8 cellular contexts compared by ENCODE assay signal in the genomic region with DNA sequence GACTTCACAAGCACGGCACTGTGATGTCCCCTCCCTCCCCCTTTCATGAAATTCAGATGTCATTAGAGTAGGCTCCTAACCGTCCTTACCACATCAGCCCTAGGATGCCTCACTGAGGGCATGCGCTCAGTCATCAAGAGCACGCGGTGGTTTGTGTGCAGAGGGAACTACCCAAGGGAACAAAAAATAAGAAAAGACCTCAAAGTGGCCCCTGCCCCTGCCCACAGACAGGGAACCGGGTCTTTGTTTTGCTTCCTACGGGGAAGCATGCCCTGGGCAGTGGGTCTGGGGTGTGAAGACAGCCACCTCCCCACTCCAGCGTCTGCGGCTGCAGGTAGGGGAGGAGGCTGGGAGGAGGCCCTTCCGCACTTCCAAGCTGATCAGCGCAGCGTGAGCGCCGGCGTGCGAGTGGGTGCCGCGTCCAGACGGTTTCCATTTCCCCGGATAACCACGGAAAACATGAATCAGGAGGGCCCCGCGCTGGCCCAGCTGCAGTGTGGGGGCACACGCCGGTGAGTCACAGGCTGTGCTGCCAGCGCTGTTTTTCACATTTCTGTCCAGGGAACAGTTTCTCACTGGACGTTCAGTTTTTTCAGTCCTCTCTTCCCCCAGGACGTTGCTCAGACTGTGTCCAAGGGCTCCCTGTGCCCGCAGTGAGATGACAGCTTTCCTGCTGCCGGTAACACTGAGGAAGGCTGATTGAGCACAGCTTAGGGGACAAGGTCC.
DNase-seq lines count a peak whose midpoint lies in the region; ATAC-seq and TF ChIP-seq lines count a peak whose summit lies in the region.

No MANE protein-coding gene starts in this region.

- DNase-seq in HS-5 (ENCODE audit: low read depth) (peak; percentile 68), kidney glomerular epithelial cell (lab: John Stamatoyannopoulos, UW) (peak; percentile 32), HK-2 (ENCODE audit: unreplicated experiment) (no peak), Caco-2 (no peak), NCI-H2029 (lab: John Stamatoyannopoulos, UW) (no peak)
- DNase-seq in activated T-cell treated with anti-CD3 and anti-CD28 coated beads, Interleukin-2, amount 50 U/mL, for 72 hours = peak; percentile 62 to 71
- DNase-seq in stimulated activated CD8-positive, alpha-beta memory T cell treated with anti-CD3 and anti-CD28 coated beads, Interleukin-7, amount 100 ng/mL, for 24 hours (ENCODE audit: low read depth) = peak; percentile 42

- CTCF ChIA-PET in Caco-2 (lab: Charles Lee) = no interaction called here

- H3K4me3 ChIP-seq in Caco-2 (ENCODE audit: low read depth, low read length) = no peak overlapping the region

- H3K36me3 Mint-ChIP-seq in activated T-cell treated with anti-CD3 and anti-CD28 coated beads, Interleukin-2, amount 50 U/mL, for 72 hours (ENCODE audit: insufficient read depth in 2 of 2) = no peaks in the 10 kb centered on the region
- no peaks in the 10 kb centered on the region for H3K36me3 Mint-ChIP-seq in Caco-2 (ENCODE audit: insufficient read depth, unreplicated experiment)

- POLR2A ChIA-PET in Caco-2 (lab: Charles Lee) = no interaction called here

- H3K4me1 ChIP-seq in Caco-2 = no peaks in the 10 kb centered on the region

- H3K4me1 Mint-ChIP-seq in activated T-cell treated with anti-CD3 and anti-CD28 coated beads, Interleukin-2, amount 50 U/mL, for 72 hours (ENCODE audit: low read depth) = peaks cover 44% of the 10 kb centered on the region
- no peaks in the 10 kb centered on the region for H3K4me1 Mint-ChIP-seq in Caco-2 (ENCODE audit: low read depth, unreplicated experiment)

- H3K9me3 ChIP-seq in Caco-2 = no peaks in the 10 kb centered on the region

- no peak for TF ChIP-seq CTCF in Caco-2 (IDR thresholded peaks at IDR 0.05; ENCODE audit: insufficient read depth in 1 of 2, low read depth in 1 of 2, low read length in 1 of 2, severe bottlenecking in 1 of 2, unreplicated experiment in 1 of 2)

- H3K36me3 ChIP-seq in Caco-2 (ENCODE audit: control insufficient read depth, insufficient read depth, low read length) = no peaks in the 10 kb centered on the region

- H3K27me3 Mint-ChIP-seq in activated T-cell treated with anti-CD3 and anti-CD28 coated beads, Interleukin-2, amount 50 U/mL, for 72 hours (ENCODE audit: low read depth) = peaks cover 9% of the 10 kb centered on the region
- no peaks in the 10 kb centered on the region for H3K27me3 Mint-ChIP-seq in Caco-2 (ENCODE audit: insufficient read depth, unreplicated experiment)

- H3K27ac Mint-ChIP-seq in activated T-cell treated with anti-CD3 and anti-CD28 coated beads, Interleukin-2, amount 50 U/mL, for 72 hours = peak overlapping the region; percentile 47
- no peak overlapping the region for H3K27ac Mint-ChIP-seq in Caco-2 (ENCODE audit: unreplicated experiment)

- no peaks in the 10 kb centered on the region for H3K27me3 ChIP-seq in Caco-2 (replicated peaks; ENCODE audit: control insufficient read depth, insufficient read depth, low read length)

- ATAC-seq in activated T-cell treated with anti-CD3 and anti-CD28 coated beads, Interleukin-2, amount 50 U/mL, for 72 hours (replicated peaks in 1 of 2) = peak; percentile 77 to 81
- ATAC-seq in HG03039 (IDR thresholded peaks at IDR 0.05; ENCODE audit: unreplicated experiment) = no peak

- no TSS peak for BruUV-seq in Caco-2 (replicated peaks; lab: Mats Ljungman, UMichigan)

- intact Hi-C loops in Caco-2 (cut with micrococcal nuclease; ENCODE audit: unreplicated experiment) = no loop called here

- peak overlapping the region; percentile 55 to 56 for H3K4me3 Mint-ChIP-seq in activated T-cell treated with anti-CD3 and anti-CD28 coated beads, Interleukin-2, amount 50 U/mL, for 72 hours
- H3K4me3 Mint-ChIP-seq in Caco-2 (ENCODE audit: unreplicated experiment) = no peak overlapping the region

- no peaks in the 10 kb centered on the region for H3K9me3 Mint-ChIP-seq in activated T-cell treated with anti-CD3 and anti-CD28 coated beads, Interleukin-2, amount 50 U/mL, for 72 hours
- H3K9me3 Mint-ChIP-seq in Caco-2 (ENCODE audit: unreplicated experiment) = no peaks in the 10 kb centered on the region

Comparison
In these comparisons a context has a peak if more than half of its experiments do, and no peak if none do; other contexts are left out.
1. DNase-seq: peak in HS-5 (single experiment), activated T-cell treated with anti-CD3 and anti-CD28 coated beads, Interleukin-2, amount 50 U/mL, for 72 hours (2 of 2), kidney glomerular epithelial cell (single experiment) and stimulated activated CD8-positive, alpha-beta memory T cell treated with anti-CD3 and anti-CD28 coated beads, Interleukin-7, amount 100 ng/mL, for 24 hours (single experiment); none in HK-2 (single experiment), Caco-2 (0 of 2) and NCI-H2029 (single experiment).